1 cellular context compared by ENCODE assay signal in the genomic region with DNA sequence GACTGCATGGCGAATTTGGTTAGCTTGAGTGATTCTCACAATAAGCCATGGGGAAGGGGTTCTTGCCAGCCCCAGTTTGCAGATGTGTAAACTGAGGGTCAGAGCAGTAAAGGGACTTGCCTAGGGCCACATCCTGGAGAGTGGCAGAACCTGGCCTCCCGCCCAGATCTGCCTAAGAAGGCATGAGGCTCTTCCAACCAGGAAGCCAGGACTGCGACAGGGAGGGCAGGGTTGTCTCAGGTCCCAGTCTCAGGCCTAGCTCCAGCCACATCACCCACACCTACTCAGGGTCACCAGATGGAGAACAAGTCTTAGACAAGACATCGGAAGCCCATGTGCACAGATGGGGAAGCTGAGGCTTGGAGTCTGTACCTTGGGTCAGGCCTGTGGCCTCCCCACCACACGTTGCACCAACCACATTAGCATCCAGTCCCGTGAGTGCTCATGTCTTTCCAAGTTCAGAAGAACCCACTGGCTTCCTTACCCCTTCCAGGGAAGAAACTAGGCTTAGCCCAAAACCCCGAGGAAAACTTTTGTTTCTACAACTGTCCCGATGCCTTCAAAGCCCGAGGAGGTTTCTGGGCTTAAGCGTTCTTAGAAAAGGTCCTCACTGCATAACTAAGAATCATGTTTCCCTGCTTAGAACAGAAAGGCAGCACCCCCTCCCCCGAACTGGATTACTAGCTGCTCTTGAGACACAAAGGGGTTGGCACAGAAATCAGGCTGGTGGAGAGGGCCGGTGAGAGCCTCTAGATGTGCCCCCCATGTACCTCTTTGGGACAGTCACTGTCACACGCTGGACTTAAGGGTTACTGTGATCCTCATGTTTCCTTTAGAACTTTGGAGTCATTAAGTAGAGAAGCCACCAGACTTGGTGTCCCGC.
TF ChIP-seq lines count a peak whose summit lies in the region.

No MANE protein-coding gene starts in this region.

TF ChIP-seq in SK-N-SH, 30 proteins besides CTCF, POLR2A, EP300 and RAD21 (continued from another document):
- TF ChIP-seq, protein P1, sequence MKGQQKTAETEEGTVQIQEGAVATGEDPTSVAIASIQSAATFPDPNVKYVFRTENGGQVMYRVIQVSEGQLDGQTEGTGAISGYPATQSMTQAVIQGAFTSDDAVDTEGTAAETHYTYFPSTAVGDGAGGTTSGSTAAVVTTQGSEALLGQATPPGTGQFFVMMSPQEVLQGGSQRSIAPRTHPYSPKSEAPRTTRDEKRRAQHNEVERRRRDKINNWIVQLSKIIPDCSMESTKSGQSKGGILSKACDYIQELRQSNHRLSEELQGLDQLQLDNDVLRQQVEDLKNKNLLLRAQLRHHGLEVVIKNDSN (IDR thresholded peaks at IDR 0.05; ENCODE audit: borderline replicate concordance, low read depth): no peak
